In genomic region chr17:77131919-77132318, GRCh38 we compare ENCODE assay signal across 1 cellular context.
TF ChIP-seq lines count a peak whose summit lies in the region.

No MANE protein-coding gene starts in this region.

TF ChIP-seq in SK-N-SH, 30 proteins besides CTCF, POLR2A, EP300 and RAD21 (continued from another document):
- TF ChIP-seq IRF3 (IDR thresholded peaks at IDR 0.05; ENCODE audit: low read depth, low read length): no peak
- TF ChIP-seq MXI1 (IDR thresholded peaks at IDR 0.05; ENCODE audit: low read depth, low read length): no peak; the same call in 1 of the 2 replicates
- peak; percentile 46; the same call in 1 of the 2 replicates for TF ChIP-seq MAX (IDR thresholded peaks at IDR 0.05; ENCODE audit: low read depth)
- no peak for TF ChIP-seq USF1 (IDR thresholded peaks at IDR 0.05; ENCODE audit: borderline replicate concordance, low read depth)
